In genomic region chr3:11568503-11569155, GRCh38 we compare ENCODE assay signal across 9 cellular contexts.
DNase-seq lines count a peak whose midpoint lies in the region; ATAC-seq, FAIRE-seq and TF ChIP-seq lines count a peak whose summit lies in the region.
"Had no signal": no experiment of that assay in that cellular context is flagged by ENCODE, and none has a peak within 500 bp of the region (broad histone marks: within the 10 kb centered on the region; RNA-seq: fewer than 3 reads in every experiment).

No MANE protein-coding gene starts in this region.

- no peak for FAIRE-seq in bronchial epithelial cell (lab: Jason Lieb, UNC)

- no peaks in the 10 kb centered on the region for H3K9me3 ChIP-seq in subcutaneous abdominal adipose tissue (ENCODE audit: control insufficient read depth in 5 of 5, low read length in 5 of 5)

- ATAC-seq in HG03521 (IDR thresholded peaks at IDR 0.05; ENCODE audit: unreplicated experiment) (no peak), GM19395 (IDR thresholded peaks at IDR 0.05; ENCODE audit: unreplicated experiment) (no peak)

- peaks cover 12% of the 10 kb centered on the region for H3K36me3 ChIP-seq in bronchial epithelial cell (ENCODE audit: control insufficient read depth, insufficient read depth, low read length)
- peaks cover 0 to 40% (median 29%) of the 10 kb centered on the region in 5 donors for H3K36me3 ChIP-seq in subcutaneous abdominal adipose tissue (ENCODE audit: control insufficient read depth in 5 of 5, insufficient read depth in 5 of 5, low read length in 5 of 5)

- TF ChIP-seq CTCF in bronchial epithelial cell (IDR thresholded peaks at IDR 0.05; ENCODE audit: insufficient read depth, low read length, severe bottlenecking), result no peak

- H3K27me3 ChIP-seq in bronchial epithelial cell (ENCODE audit: control insufficient read depth, insufficient read depth, low read length) (no peaks in the 10 kb centered on the region), subcutaneous abdominal adipose tissue (ENCODE audit: control insufficient read depth in 5 of 5, insufficient read depth in 4 of 5, low read length in 5 of 5) (no peaks in the 10 kb centered on the region)

- peaks cover 7 to 35% (median 31%) of the 10 kb centered on the region in 5 donors for H3K4me1 ChIP-seq in subcutaneous abdominal adipose tissue (ENCODE audit: control insufficient read depth in 5 of 5, insufficient read depth in 5 of 5, low read length in 5 of 5)

- H3K27ac ChIP-seq in subcutaneous abdominal adipose tissue (ENCODE audit: low read depth, low read length), result peak overlapping the region; percentile 88
- H3K27ac ChIP-seq: VCaP had no signal

- peak; percentile 80 for DNase-seq in HK-2 (ENCODE audit: unreplicated experiment)
- peak; percentile 66 for DNase-seq in bronchial epithelial cell (ENCODE audit: low read depth)
- peak; percentile 67 for DNase-seq in kidney tubule cell (ENCODE audit: low spot score)
- no peak for DNase-seq in stimulated activated CD4-positive, alpha-beta T cell treated with anti-CD3 and anti-CD28 coated beads, Interleukin-4, amount 100 ng/mL, for 24 hours
- no peak for DNase-seq in SHP77 (lab: John Stamatoyannopoulos, UW)

- H3K4me3 ChIP-seq in bronchial epithelial cell (ENCODE audit: low read depth, low read length), result no peak overlapping the region
- peak overlapping the region in 4 of 5 donors; percentile 20 to 52 (median 40) for H3K4me3 ChIP-seq in subcutaneous abdominal adipose tissue (ENCODE audit: low read depth in 1 of 5, low read length in 5 of 5)

- H3K9ac ChIP-seq in subcutaneous abdominal adipose tissue (ENCODE audit: low read length in 5 of 5), result peak overlapping the region; percentile 52 to 65 (median 60)

Comparison
In these comparisons a context has a peak if more than half of its experiments do, and no peak if none do; other contexts are left out.
1. DNase-seq: peak in HK-2 (single experiment), bronchial epithelial cell (single experiment) and kidney tubule cell (single experiment); none in stimulated activated CD4-positive, alpha-beta T cell treated with anti-CD3 and anti-CD28 coated beads, Interleukin-4, amount 100 ng/mL, for 24 hours (single experiment) and SHP77 (0 of 2).